Comparison of ENCODE assay signal across 11 cellular contexts in genomic region chr21:34091607-34092006, GRCh38. TPM values are rescaled to one million over a fixed set of nuclear protein-coding genes. Genes with fewer than 3 reads are reported as not detected.
A peak's percentile ranks its signal among the peaks of the same experiment; 100 is the strongest.
DNase-seq lines count a peak whose midpoint lies in the region; ATAC-seq and TF ChIP-seq lines count a peak whose summit lies in the region.
"Had no signal": no experiment of that assay in that cellular context is flagged by ENCODE, and none has a peak within 500 bp of the region (broad histone marks: within the 10 kb centered on the region; RNA-seq: fewer than 3 reads in every experiment).

No MANE protein-coding gene starts in this region.

- CTCF ChIA-PET in GM10248 (lab: Yijun Ruan, JAX) = interaction anchor here (0.7 to 2.3 kb wide), 8 partner anchors 9 to 168 kb away, joined by 3 to 16 read pairs (median 4); no protein-coding TSS in a partner anchor
- CTCF ChIA-PET in RWPE1 (lab: Yijun Ruan, JAX) = interaction anchor here (0.5 to 1.5 kb wide), 8 partner anchors 10 to 1811 kb away, joined by 3 to 8 read pairs (median 4); no protein-coding TSS in a partner anchor

- DNase-seq in AG09319 (ENCODE audit: extremely low read depth, low read depth) (no peak), GM10248 (ENCODE audit: extremely low spot score) (no peak), RWPE1 (ENCODE audit: low spot score) (no peak), foreskin keratinocyte (no peak), GDM1 (lab: John Stamatoyannopoulos, UW) (no peak), foreskin melanocyte (no peak)
- DNase-seq: NCI-H1436 treated with DMSO at 0.1 percent for 48 hours had no signal

- no peaks in the 10 kb centered on the region for H3K27me3 ChIP-seq in foreskin keratinocyte
- H3K27me3 ChIP-seq: SJSA1 had no signal

- ATAC-seq in foreskin keratinocyte (no peak), GM19463 (IDR thresholded peaks at IDR 0.05; ENCODE audit: unreplicated experiment) (no peak), GM18868 (IDR thresholded peaks at IDR 0.05; ENCODE audit: unreplicated experiment) (no peak)

- no peak overlapping the region for H3K27ac ChIP-seq in RWPE1
- no peak overlapping the region for H3K27ac ChIP-seq in foreskin keratinocyte
- H3K27ac ChIP-seq: parathyroid adenoma, SJSA1 had no signal

- POLR2A ChIA-PET in GM10248 (lab: Yijun Ruan, JAX) = interaction anchor here (1.0 kb wide), 1 partner anchor 18 kb away, joined by 3 read pairs; no protein-coding TSS in a partner anchor
- POLR2A ChIA-PET in RWPE1 (lab: Yijun Ruan, JAX; ENCODE audit: low non-redundant PET) = no interaction called here

- H3K4me1 ChIP-seq in foreskin keratinocyte = no peaks in the 10 kb centered on the region

- TF ChIP-seq CTCF in AG09319 (IDR thresholded peaks at IDR 0.05; ENCODE audit: low read depth, low read length) (peak; percentile 24), GM10248 (IDR thresholded peaks at IDR 0.05; ENCODE audit: control extremely low read depth, extremely low read depth, low read depth, missing control alignments) (peak; percentile 6), RWPE1 (conservative IDR thresholded peaks at IDR 0.05; ENCODE audit: low read depth) (0 out of 2 replicates have a peak, but pooled peaks have one; percentile 14), foreskin keratinocyte (conservative IDR thresholded peaks at IDR 0.05) (peak; percentile 54)

RNA-seq across cellular contexts. Expression of gene MRPS6, which starts 18.2 kb away (rescaled TPM):
- 34.3 and 43.0 TPM in 2 replicates for total RNA-seq in foreskin keratinocyte
- 60.0 and 69.8 TPM in 2 replicates for polyA plus RNA-seq in foreskin keratinocyte

RNA-seq across cellular contexts. Expression of gene SLC5A3, which starts 18.2 kb away (rescaled TPM):
- 8.3 and 8.6 TPM in 2 replicates for total RNA-seq in foreskin keratinocyte
- 0.77 and 1.0 TPM in 2 replicates for polyA plus RNA-seq in foreskin keratinocyte
